9 cellular contexts compared by ENCODE assay signal in the genomic region with DNA sequence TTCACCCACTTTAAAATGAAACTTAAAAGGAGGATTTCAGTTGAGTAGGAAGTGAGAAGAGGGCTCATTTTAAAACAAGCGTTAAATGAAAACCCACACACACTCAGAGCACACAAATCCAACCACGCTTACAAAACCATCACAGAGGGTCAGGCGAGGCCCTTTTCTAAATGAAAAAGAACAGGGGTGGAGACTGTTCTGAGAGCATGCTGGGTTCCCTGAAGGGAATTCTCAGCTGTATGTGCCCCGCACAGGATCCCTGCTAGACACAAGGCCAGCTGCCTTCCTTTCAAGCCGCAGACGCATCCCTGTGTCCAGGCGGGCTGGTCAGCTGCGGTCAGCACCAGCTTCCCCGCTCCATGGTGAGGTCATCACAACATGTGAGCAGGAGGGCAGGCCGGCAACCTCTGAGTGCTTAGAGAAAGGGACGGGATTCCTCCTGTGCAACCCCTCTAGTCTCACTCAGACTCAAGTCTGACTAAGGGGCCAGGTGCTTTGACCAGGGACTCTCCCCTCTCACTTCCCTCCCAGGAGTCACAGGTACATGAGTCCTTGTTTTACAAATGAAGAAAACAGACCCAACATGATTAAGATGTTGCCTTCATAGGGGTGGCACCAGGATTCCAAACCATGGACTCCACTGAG.
DNase-seq lines count a peak whose midpoint lies in the region; ATAC-seq and TF ChIP-seq lines count a peak whose summit lies in the region.
"Had no signal": no experiment of that assay in that cellular context is flagged by ENCODE, and none has a peak within 500 bp of the region (broad histone marks: within the 10 kb centered on the region; RNA-seq: fewer than 3 reads in every experiment).

No MANE protein-coding gene starts in this region.

- no peaks in the 10 kb centered on the region for H3K36me3 ChIP-seq in neuron (ENCODE audit: insufficient read depth, low read length)

- no peaks in the 10 kb centered on the region for H3K9me3 ChIP-seq in neuron (ENCODE audit: low read length)
- H3K9me3 ChIP-seq: mucosa of descending colon had no signal

- H3K4me1 ChIP-seq in neuron (ENCODE audit: insufficient read depth, low read length), result peaks cover 52% of the 10 kb centered on the region

- peak overlapping the region; percentile 38 for H2AFZ ChIP-seq in neuron (ENCODE audit: low read depth, low read length)

- ATAC-seq in HG03108 (IDR thresholded peaks at IDR 0.05; ENCODE audit: unreplicated experiment) (no peak), HG02973 (IDR thresholded peaks at IDR 0.05; ENCODE audit: unreplicated experiment) (no peak)

- H3K4me3 ChIP-seq in epithelial cell of esophagus (ENCODE audit: low read length), result no peak overlapping the region
- H3K4me3 ChIP-seq in neuron (ENCODE audit: low read length), result peak overlapping the region; percentile 30
- H3K4me3 ChIP-seq: mucosa of descending colon had no signal

- in situ Hi-C loops in Caki2 (cut with HindIII; ENCODE audit: low pct_unique_long_range_greater_than_20kb, low sequenced_read_pairs), result loop anchor here (10.0 kb wide), 1 partner anchor 66 kb away; no protein-coding TSS in a partner anchor

- H3K27me3 ChIP-seq in neuron (ENCODE audit: insufficient read depth, low read length), result no peaks in the 10 kb centered on the region

- DNase-seq in Caki2 (ENCODE audit: low read depth), result peak; percentile 42
- peak; percentile 77 for DNase-seq in HK-2 (ENCODE audit: unreplicated experiment)
- peak; percentile 70 for DNase-seq in epithelial cell of esophagus (ENCODE audit: low read depth)
- no peak for DNase-seq in activated CD8-positive, alpha-beta memory T cell treated with anti-CD3 and anti-CD28 coated beads, Interleukin-2, amount 50 U/mL, for 4 hours
- DNase-seq in activated CD4-positive, alpha-beta T cell treated with anti-CD3 and anti-CD28 coated beads, Interleukin-2, amount 50 U/mL, for 48 hours, result no peak

- no peak for TF ChIP-seq CTCF in epithelial cell of esophagus (IDR thresholded peaks at IDR 0.05; ENCODE audit: insufficient read depth, low read depth, low read length, missing control alignments)

Comparison
In these comparisons a context has a peak if more than half of its experiments do, and no peak if none do; other contexts are left out.
1. DNase-seq: peak in Caki2 (single experiment), HK-2 (single experiment) and epithelial cell of esophagus (single experiment); none in activated CD8-positive, alpha-beta memory T cell treated with anti-CD3 and anti-CD28 coated beads, Interleukin-2, amount 50 U/mL, for 4 hours (single experiment) and activated CD4-positive, alpha-beta T cell treated with anti-CD3 and anti-CD28 coated beads, Interleukin-2, amount 50 U/mL, for 48 hours (0 of 2).